19 cellular contexts compared by ENCODE assay signal in genomic region chr5:89280103-89281037, GRCh38.
DNase-seq lines count a peak whose midpoint lies in the region; ATAC-seq, FAIRE-seq and TF ChIP-seq lines count a peak whose summit lies in the region.
"Had no signal": no experiment of that assay in that cellular context is flagged by ENCODE, and none has a peak within 500 bp of the region (broad histone marks: within the 10 kb centered on the region; RNA-seq: fewer than 3 reads in every experiment).

No MANE protein-coding gene starts in this region.

- TF ChIP-seq CTCF in OCI-LY1 (IDR thresholded peaks at IDR 0.05; ENCODE audit: low read length) = no peak
- TF ChIP-seq CTCF in psoas muscle (IDR thresholded peaks at IDR 0.05) = no peak
- TF ChIP-seq CTCF in endothelial cell (IDR thresholded peaks at IDR 0.05; ENCODE audit: unreplicated experiment) = no peak

- no peak for TF ChIP-seq POLR2A in GM12892 (IDR thresholded peaks at IDR 0.05; ENCODE audit: low read depth, low read length)

- H3K9me2 ChIP-seq in OCI-LY1 (ENCODE audit: low read depth, low read length) = no peaks in the 10 kb centered on the region

- no peak for DNase-seq in GM12892 (ENCODE audit: insufficient read length)
- DNase-seq in psoas muscle = no peak
- DNase-seq in endothelial cell (ENCODE audit: low spot score) = no peak
- DNase-seq in cerebellar nuclear complex (lab: John Stamatoyannopoulos, UW) = no peak
- DNase-seq in DMS79 treated with DMSO at 0.1 percent for 48 hours (lab: John Stamatoyannopoulos, UW) = no peak
- DNase-seq: activated CD4-positive, alpha-beta T cell treated with anti-CD3 and anti-CD28 coated beads, Interleukin-2, amount 10 ng/mL, durations not matched to agents 7 days and 5 days; foreskin melanocyte; hippocampal formation; NCI-H187; NCI-H226; T-helper 2 cell; testis had no signal

- ATAC-seq in HG02870 (IDR thresholded peaks at IDR 0.05; ENCODE audit: unreplicated experiment) (peak; percentile 37), psoas muscle (no peak), GM21717 (IDR thresholded peaks at IDR 0.05; ENCODE audit: unreplicated experiment) (no peak)
- ATAC-seq: activated T-helper 17 cell treated with anti-CD3 and anti-CD28 coated beads, Interleukin-2, amount 50 U/mL, for 72 hours had no signal

- 52 to 67% (median 53%) methylated on average over 2 of the region's 2 CpGs for WGBS in psoas muscle, 3 donors

- H3K27ac Mint-ChIP-seq in endothelial cell (ENCODE audit: unreplicated experiment) = no peak overlapping the region
- H3K27ac Mint-ChIP-seq: activated CD4-positive, alpha-beta T cell treated with anti-CD3 and anti-CD28 coated beads, Interleukin-2, amount 10 ng/mL, durations not matched to agents 7 days and 5 days; activated naive CD8-positive, alpha-beta T cell; activated T-helper 17 cell treated with anti-CD3 and anti-CD28 coated beads, Interleukin-2, amount 50 U/mL, for 72 hours; nephron had no signal

- intact Hi-C loops in psoas muscle (cut with DNase I) = loop anchor here in 1 of 2 donors (10.0 kb wide), 2 partner anchors 86 to 144 kb away; no protein-coding TSS in a partner anchor

- H3K9ac ChIP-seq in OCI-LY1 (ENCODE audit: low read length) = no peak overlapping the region

- no peaks in the 10 kb centered on the region for H4K20me1 ChIP-seq in OCI-LY1 (ENCODE audit: insufficient read depth, low read length)

- H3K4me1 Mint-ChIP-seq in endothelial cell (ENCODE audit: unreplicated experiment) = peaks cover 6% of the 10 kb centered on the region
- H3K4me1 Mint-ChIP-seq: activated CD4-positive, alpha-beta T cell treated with anti-CD3 and anti-CD28 coated beads, Interleukin-2, amount 10 ng/mL, durations not matched to agents 7 days and 5 days; activated T-helper 17 cell treated with anti-CD3 and anti-CD28 coated beads, Interleukin-2, amount 50 U/mL, for 72 hours had no signal

- H3K9me3 ChIP-seq in OCI-LY1 (ENCODE audit: low read length) (no peaks in the 10 kb centered on the region), psoas muscle (no peaks in the 10 kb centered on the region)
- H3K9me3 ChIP-seq: testis had no signal

- H3K27me3 ChIP-seq in OCI-LY1 (ENCODE audit: insufficient read depth, low read length) (no peaks in the 10 kb centered on the region), psoas muscle (ENCODE audit: insufficient read depth in 3 of 3, low read length in 2 of 3) (no peaks in the 10 kb centered on the region)
- H3K27me3 ChIP-seq: testis had no signal

- H3K4me3 ChIP-seq in OCI-LY1 (ENCODE audit: low read depth, low read length, poor library complexity, severe bottlenecking) (no peak overlapping the region), psoas muscle (no peak overlapping the region)
- H3K4me3 ChIP-seq: SK-N-MC, testis had no signal

- no peaks in the 10 kb centered on the region for H3K36me3 ChIP-seq in OCI-LY1 (ENCODE audit: insufficient read depth, low read length)
- H3K36me3 ChIP-seq in psoas muscle (ENCODE audit: insufficient read depth in 1 of 2, low read depth in 1 of 2) = no peaks in the 10 kb centered on the region

- H2AFZ ChIP-seq in OCI-LY1 (ENCODE audit: low read length) = no peak overlapping the region

- no peak overlapping the region for H3K4me2 ChIP-seq in OCI-LY1 (ENCODE audit: low read length)

- no peaks in the 10 kb centered on the region for H3K79me2 ChIP-seq in OCI-LY1 (ENCODE audit: insufficient read depth, low read length)

- peaks cover 51% of the 10 kb centered on the region for H3K4me1 ChIP-seq in OCI-LY1 (ENCODE audit: insufficient read depth, low read length, severe bottlenecking)
- H3K4me1 ChIP-seq in psoas muscle = peaks cover 43% of the 10 kb centered on the region
- H3K4me1 ChIP-seq: testis had no signal

- no peaks in the 10 kb centered on the region for H3K36me3 Mint-ChIP-seq in endothelial cell (ENCODE audit: low read depth, unreplicated experiment)
- H3K36me3 Mint-ChIP-seq: activated naive CD8-positive, alpha-beta T cell had no signal

- H3K27me3 Mint-ChIP-seq in endothelial cell (ENCODE audit: unreplicated experiment) = no peaks in the 10 kb centered on the region
- H3K27me3 Mint-ChIP-seq: activated CD4-positive, alpha-beta T cell treated with anti-CD3 and anti-CD28 coated beads, Interleukin-2, amount 10 ng/mL, durations not matched to agents 7 days and 5 days; activated naive CD8-positive, alpha-beta T cell; activated T-helper 17 cell treated with anti-CD3 and anti-CD28 coated beads, Interleukin-2, amount 50 U/mL, for 72 hours had no signal

- H3F3A ChIP-seq in OCI-LY1 (ENCODE audit: insufficient read depth, low read length) = no peaks in the 10 kb centered on the region

- no peak overlapping the region for H3K4me3 Mint-ChIP-seq in endothelial cell (ENCODE audit: unreplicated experiment)
- H3K4me3 Mint-ChIP-seq: activated CD4-positive, alpha-beta T cell treated with anti-CD3 and anti-CD28 coated beads, Interleukin-2, amount 10 ng/mL, durations not matched to agents 7 days and 5 days; activated naive CD8-positive, alpha-beta T cell; activated T-helper 17 cell treated with anti-CD3 and anti-CD28 coated beads, Interleukin-2, amount 50 U/mL, for 72 hours; nephron had no signal

- peak overlapping the region; percentile 59 for H3K27ac ChIP-seq in OCI-LY1 (ENCODE audit: low read depth, low read length, poor library complexity, severe bottlenecking)
- H3K27ac ChIP-seq in psoas muscle = peak overlapping the region; percentile 69
- H3K27ac ChIP-seq: SK-N-MC, testis had no signal

- no peaks in the 10 kb centered on the region for H3K9me3 Mint-ChIP-seq in endothelial cell (ENCODE audit: unreplicated experiment)
- H3K9me3 Mint-ChIP-seq: activated CD4-positive, alpha-beta T cell treated with anti-CD3 and anti-CD28 coated beads, Interleukin-2, amount 10 ng/mL, durations not matched to agents 7 days and 5 days; nephron had no signal

- peak; percentile 17 for FAIRE-seq in GM12892 (lab: Jason Lieb, UNC)
